In genomic region chr1:201346337-201346939, GRCh38 we compare ENCODE assay signal across 8 cellular contexts. TPM values are rescaled to one million over a fixed set of nuclear protein-coding genes. Genes with fewer than 3 reads are reported as not detected.
DNase-seq lines count a peak whose midpoint lies in the region; TF ChIP-seq lines count a peak whose summit lies in the region.

No MANE protein-coding gene starts in this region.

- H3K4me1 ChIP-seq in liver (ENCODE audit: control insufficient read depth in 4 of 4, insufficient read depth in 4 of 4, low read length in 3 of 4), result no peaks in the 10 kb centered on the region
- H3K4me1 ChIP-seq in effector memory CD4-positive, alpha-beta T cell (ENCODE audit: control insufficient read depth, insufficient read depth, low read length, poor library complexity, severe bottlenecking), result no peaks in the 10 kb centered on the region

- H3K4me3 ChIP-seq in choroid plexus epithelial cell (ENCODE audit: low read depth, low read length) (no peak overlapping the region), liver (ENCODE audit: low read depth in 1 of 3, low read length in 3 of 3) (no peak overlapping the region)
- H3K4me3 ChIP-seq in effector memory CD4-positive, alpha-beta T cell (ENCODE audit: insufficient read depth, low read depth, low read length, poor library complexity, severe bottlenecking), result no peak overlapping the region

- H3K27ac ChIP-seq in liver (ENCODE audit: low read depth in 1 of 2, low read length in 2 of 2), result no peak overlapping the region
- H3K27ac ChIP-seq in effector memory CD4-positive, alpha-beta T cell (ENCODE audit: insufficient read depth, low read length, poor library complexity, severe bottlenecking), result no peak overlapping the region

- peaks cover 0 to 5% (median 2%) of the 10 kb centered on the region in 4 donors for H3K9me3 ChIP-seq in liver (ENCODE audit: control insufficient read depth in 4 of 4, low read length in 3 of 4)
- H3K9me3 ChIP-seq in effector memory CD4-positive, alpha-beta T cell (ENCODE audit: control insufficient read depth, low read length), result no peaks in the 10 kb centered on the region

- H3K9ac ChIP-seq in liver (ENCODE audit: low read depth in 1 of 2, low read length in 2 of 2), result no peak overlapping the region

- no peaks in the 10 kb centered on the region for H3K36me3 ChIP-seq in liver (ENCODE audit: control insufficient read depth in 4 of 4, insufficient read depth in 3 of 4, low read depth in 1 of 4, low read length in 3 of 4)
- no peaks in the 10 kb centered on the region for H3K36me3 ChIP-seq in effector memory CD4-positive, alpha-beta T cell (ENCODE audit: control insufficient read depth, insufficient read depth, low read length)

- peak; percentile 69 to 77 for TF ChIP-seq RAD21 in liver (IDR thresholded peaks at IDR 0.05)

- peak; percentile 84 for TF ChIP-seq CTCF in choroid plexus epithelial cell (conservative IDR thresholded peaks at IDR 0.05; ENCODE audit: low read depth, low read length)
- peak; percentile 55 for TF ChIP-seq CTCF in liver (IDR thresholded peaks at IDR 0.05; ENCODE audit: low read depth, low read length, missing input control)

- H3K27me3 ChIP-seq in liver (ENCODE audit: control insufficient read depth in 4 of 4, insufficient read depth in 4 of 4, low read length in 3 of 4), result no peaks in the 10 kb centered on the region
- H3K27me3 ChIP-seq in effector memory CD4-positive, alpha-beta T cell (replicated peaks; ENCODE audit: control insufficient read depth, insufficient read depth, low read length, poor library complexity, severe bottlenecking), result no peaks in the 10 kb centered on the region

- peak; percentile 21 for DNase-seq in stimulated activated CD4-positive, alpha-beta T cell treated with anti-CD3 and anti-CD28 coated beads, Interleukin-15, amount 100 ng/mL, for 24 hours
- DNase-seq in stimulated activated CD4-positive, alpha-beta T cell treated with anti-CD3 and anti-CD28 coated beads, Interleukin-1b, Interleukin-23, amount 100 ng/mL, for 48 hours, result no peak
- DNase-seq in NCI-H460 (ENCODE audit: extremely low read depth, low read depth) (peak; percentile 55), choroid plexus epithelial cell (ENCODE audit: low read depth) (peak; percentile 79), midbrain (lab: John Stamatoyannopoulos, UW) (no peak), hippocampal formation (lab: John Stamatoyannopoulos, UW) (no peak)
- DNase-seq in effector memory CD4-positive, alpha-beta T cell, result no peak

- 54% methylated on average over 5 of the region's 5 CpGs for WGBS in liver

TF ChIP-seq in liver, 16 proteins besides CTCF, POLR2A, EP300 and RAD21:
- TF ChIP-seq YY1 (IDR thresholded peaks at IDR 0.05), result no peak
- no peak for TF ChIP-seq TAF1 (conservative IDR thresholded peaks at IDR 0.05)
- TF ChIP-seq JUND (IDR thresholded peaks at IDR 0.05), result no peak
- TF ChIP-seq ATF3 (IDR thresholded peaks at IDR 0.05), result no peak
- TF ChIP-seq REST (IDR thresholded peaks at IDR 0.05), result no peak
- no peak for TF ChIP-seq GABPA (IDR thresholded peaks at IDR 0.05 in 1 of 2, conservative IDR thresholded peaks at IDR 0.05 in 1 of 2)
- no peak for TF ChIP-seq FOXA1 (IDR thresholded peaks at IDR 0.05)
- TF ChIP-seq NR2F2 (IDR thresholded peaks at IDR 0.05), result no peak
TF ChIP-seq in liver: peak in this region for 0.

RNA-seq across cellular contexts. Expression of gene TNNT2, which starts 31.0 kb away (rescaled TPM):
- total RNA-seq in NCI-H460 (2014; rRNA removed; shearing (Covaris generic)), result not detected in 2 replicates
- polyA plus RNA-seq in NCI-H460 (2014; cell fraction: nucleus; rRNA removed), result not detected in 2 replicates
- total RNA-seq in liver, result under 1 TPM; 0.17 to 0.28 TPM
- polyA plus RNA-seq in liver, result under 1 TPM in 1 of 2 donors, not detected in 1; 0.25 TPM

RNA-seq across cellular contexts. Expression of gene LAD1, which starts 52.7 kb away (rescaled TPM):
- total RNA-seq in NCI-H460 (2014; rRNA removed; shearing (Covaris generic)), result not detected in 2 replicates
- polyA plus RNA-seq in NCI-H460 (2014; cell fraction: nucleus; rRNA removed), result not detected in 2 replicates
- total RNA-seq in liver, result 1 to 10 TPM; 3.4 to 4.6 TPM
- 10 to 100 TPM; 12.5 to 13.7 TPM for polyA plus RNA-seq in liver

Comparison
In these comparisons a context has a peak if more than half of its experiments do, and no peak if none do; other contexts are left out.
1. DNase-seq: peak in stimulated activated CD4-positive, alpha-beta T cell treated with anti-CD3 and anti-CD28 coated beads, Interleukin-15, amount 100 ng/mL, for 24 hours (single experiment), NCI-H460 (single experiment) and choroid plexus epithelial cell (single experiment); none in stimulated activated CD4-positive, alpha-beta T cell treated with anti-CD3 and anti-CD28 coated beads, Interleukin-1b, Interleukin-23, amount 100 ng/mL, for 48 hours (single experiment), midbrain (single experiment), effector memory CD4-positive, alpha-beta T cell (0 of 3) and hippocampal formation (0 of 2).